27 cellular contexts compared by ENCODE assay signal in the genomic region with DNA sequence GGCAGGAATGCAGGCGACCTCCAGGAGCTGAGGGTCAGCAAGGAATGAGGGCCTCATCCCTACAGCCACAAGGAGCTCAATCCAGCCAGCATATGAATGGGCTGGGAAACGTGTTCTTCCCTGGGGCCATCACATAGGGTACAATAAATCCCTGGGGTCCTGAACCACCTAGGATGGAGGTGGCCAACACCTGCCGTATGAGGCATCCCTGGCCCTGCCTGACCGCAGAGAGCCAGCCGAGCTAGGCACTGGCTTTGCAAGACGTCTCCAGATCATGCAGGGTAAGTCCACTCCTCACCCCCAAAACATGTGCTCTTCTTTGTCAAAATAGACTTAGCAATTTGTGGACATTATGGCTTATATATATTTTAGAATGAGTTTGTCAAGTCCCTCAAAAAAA.
"Had no signal": no experiment of that assay in that cellular context is flagged by ENCODE, and none has a peak within 500 bp of the region (broad histone marks: within the 10 kb centered on the region; RNA-seq: fewer than 3 reads in every experiment).

No MANE protein-coding gene starts in this region.

- H3K4me2 ChIP-seq: neural progenitor cell had no signal

- H2AFZ ChIP-seq: neural progenitor cell had no signal

- H3K36me3 Mint-ChIP-seq: mesothelial cell of epicardium; naive B cell; natural killer cell; neural progenitor cell; stimulated activated naive B cell treated with anti-CD40 and anti-IgM and Interleukin-4, amounts not matched to agents 10 μg/mL and 1 μg/mL and 100 μg/mL, for 72 hours had no signal

- H3K36me3 ChIP-seq: left ventricle myocardium inferior, neural progenitor cell, pancreas, prostate gland, stomach, thyroid gland, transverse colon, uterus had no signal

- H3K27ac Mint-ChIP-seq: mesothelial cell of epicardium; naive B cell; natural killer cell; nephron progenitor cell; stimulated activated naive B cell treated with anti-CD40 and anti-IgM and Interleukin-4, amounts not matched to agents 10 μg/mL and 1 μg/mL and 100 μg/mL, for 72 hours had no signal

- H3K9ac ChIP-seq: neural progenitor cell had no signal

- H3K27ac ChIP-seq: left ventricle myocardium inferior, neural progenitor cell, pancreas, prostate gland, skin epidermis, stomach, testis, thyroid gland, transverse colon, uterus had no signal

- H3K4me3 ChIP-seq: left ventricle myocardium inferior, lung, neural progenitor cell, pancreas, prostate gland, skin epidermis, stomach, testis, thyroid gland, transverse colon, uterus had no signal

- H3K27me3 Mint-ChIP-seq: stimulated activated naive B cell treated with anti-CD40 and anti-IgM and Interleukin-4, amounts not matched to agents 10 μg/mL and 1 μg/mL and 100 μg/mL, for 72 hours had no signal

- ATAC-seq: natural killer cell; pancreas; right cardiac atrium; sciatic nerve; stimulated activated naive B cell treated with anti-CD40 and anti-IgM and Interleukin-4, amounts not matched to agents 10 μg/mL and 1 μg/mL and 100 μg/mL, for 72 hours; stimulated activated naive CD8-positive, alpha-beta T cell treated with anti-CD3 and anti-CD28 coated beads, Interleukin-15, Interleukin-2, amounts not matched to agents 100 U/mL and 50 U/mL, for 24 hours had no signal

- DNase-seq: hippocampal formation; islet precursor cell; left ventricle myocardium inferior; mesendoderm; naive B cell; natural killer cell; nephron progenitor cell; pancreas; retina; right cardiac atrium; stimulated activated CD4-positive, alpha-beta T cell treated with anti-CD3 and anti-CD28 coated beads, Interleukin-12 subunit alpha, Interleukin-12 subunit beta, amount 100 ng/mL, for 4 hours; stimulated activated CD4-positive, alpha-beta T cell treated with anti-CD3 and anti-CD28 coated beads, Interleukin-15, amount 100 ng/mL, for 24 hours; stimulated activated CD4-positive, alpha-beta T cell treated with anti-CD3 and anti-CD28 coated beads, Interleukin-2, amount 100 ng/mL, for 24 hours; stimulated activated CD4-positive, alpha-beta T cell treated with anti-CD3 and anti-CD28 coated beads, Interleukin-4, amount 100 ng/mL, for 1 hour; stimulated activated naive B cell treated with anti-CD40 and anti-IgM and Interleukin-4, amounts not matched to agents 10 μg/mL and 1 μg/mL and 100 μg/mL, for 72 hours; stimulated activated naive CD8-positive, alpha-beta T cell treated with anti-CD3 and anti-CD28 coated beads, Interleukin-15, Interleukin-2, amounts not matched to agents 100 U/mL and 50 U/mL, for 24 hours; stomach; testis; thyroid gland; transverse colon; uterus had no signal

- H3K9me3 Mint-ChIP-seq: natural killer cell; stimulated activated naive B cell treated with anti-CD40 and anti-IgM and Interleukin-4, amounts not matched to agents 10 μg/mL and 1 μg/mL and 100 μg/mL, for 72 hours had no signal

- H3K9me3 ChIP-seq: pancreas, prostate gland, testis, thyroid gland, transverse colon, uterus had no signal

- H3K4me3 Mint-ChIP-seq: mesothelial cell of epicardium; naive B cell; natural killer cell; nephron progenitor cell; neural progenitor cell; stimulated activated naive B cell treated with anti-CD40 and anti-IgM and Interleukin-4, amounts not matched to agents 10 μg/mL and 1 μg/mL and 100 μg/mL, for 72 hours had no signal

- H3K4me1 Mint-ChIP-seq: naive B cell; nephron progenitor cell; neural progenitor cell; stimulated activated naive B cell treated with anti-CD40 and anti-IgM and Interleukin-4, amounts not matched to agents 10 μg/mL and 1 μg/mL and 100 μg/mL, for 72 hours had no signal

- H3K4me1 ChIP-seq: left ventricle myocardium inferior, neural progenitor cell, pancreas, prostate gland, stomach, thyroid gland, transverse colon, uterus had no signal

- H3K27me3 ChIP-seq: neural progenitor cell, pancreas, testis, thyroid gland, transverse colon, uterus had no signal
